19 cellular contexts compared by ENCODE assay signal in genomic region chr11:68179847-68180246, GRCh38. TPM values are rescaled to one million over a fixed set of nuclear protein-coding genes. Genes with fewer than 3 reads are reported as not detected.
A peak's percentile ranks its signal among the peaks of the same experiment; 100 is the strongest.
DNase-seq lines count a peak whose midpoint lies in the region; ATAC-seq, FAIRE-seq and TF ChIP-seq lines count a peak whose summit lies in the region.
"Had no signal": no experiment of that assay in that cellular context is flagged by ENCODE, and none has a peak within 500 bp of the region (broad histone marks: within the 10 kb centered on the region; RNA-seq: fewer than 3 reads in every experiment).

No MANE protein-coding gene starts in this region.

- H3K4me1 ChIP-seq in HepG2 (ENCODE audit: insufficient read depth, low read length), result no peaks in the 10 kb centered on the region
- H3K4me1 ChIP-seq in right lobe of liver, result no peaks in the 10 kb centered on the region
- no peaks in the 10 kb centered on the region for H3K4me1 ChIP-seq in H1 (replicated peaks in 1 of 4; ENCODE audit: control insufficient read depth in 3 of 4, insufficient read depth in 4 of 4, low read length in 3 of 4)

- no peak overlapping the region for H2BK120ac ChIP-seq in H1 (replicated peaks; ENCODE audit: low read depth, low read length)

- H3K4me3 ChIP-seq in HepG2 (replicated peaks in 1 of 3; ENCODE audit: insufficient read depth in 1 of 3, low read depth in 2 of 3, low read length in 3 of 3), result no peak overlapping the region
- no peak overlapping the region for H3K4me3 ChIP-seq in right lobe of liver
- no peak overlapping the region for H3K4me3 ChIP-seq in H1 (ENCODE audit: extremely low read depth in 1 of 4, insufficient read depth in 2 of 4, low read depth in 3 of 4, low read length in 4 of 4)

- H3K23me2 ChIP-seq in H1 (ENCODE audit: low read depth, low read length), result no peaks in the 10 kb centered on the region

- H3K36me3 Mint-ChIP-seq in WTC11, result peaks cover 37% of the 10 kb centered on the region
- peaks cover 15% of the 10 kb centered on the region for H3K36me3 Mint-ChIP-seq in activated CD4-positive, alpha-beta memory T cell treated with anti-CD3 and anti-CD28 coated beads, Interleukin-2, amount 10 ng/mL, durations not matched to agents 7 days and 5 days (ENCODE audit: low read depth)

- H2BK5ac ChIP-seq in H1 (ENCODE audit: low read depth, low read length), result no peak overlapping the region

- H2BK20ac ChIP-seq in H1 (ENCODE audit: low read length), result no peak overlapping the region

- no peak for FAIRE-seq in HepG2 (lab: Jason Lieb, UNC)
- FAIRE-seq in H1 (lab: Jason Lieb, UNC), result peak; percentile 19
- FAIRE-seq: GM12892 had no signal

- H4K20me1 ChIP-seq in HepG2 (ENCODE audit: insufficient read depth, low read length) (no peaks in the 10 kb centered on the region), H1 (replicated peaks in 1 of 2; ENCODE audit: control insufficient read depth in 1 of 2, insufficient read depth in 2 of 2, low read length in 2 of 2) (no peaks in the 10 kb centered on the region)

- TF ChIP-seq POLR2A in HepG2 (IDR thresholded peaks at IDR 0.05; ENCODE audit: insufficient read depth in 1 of 2, low read depth in 2 of 2, low read length in 2 of 2), result no peak
- TF ChIP-seq POLR2A in right lobe of liver (IDR thresholded peaks at IDR 0.05), result no peak
- no peak for TF ChIP-seq POLR2A in H1 (IDR thresholded peaks at IDR 0.05; ENCODE audit: control extremely low read depth in 1 of 2, low read depth in 2 of 2, low read length in 2 of 2)

- intact Hi-C loops in HepG2 (cut with micrococcal nuclease; ENCODE audit: unreplicated experiment) (no loop called here), right lobe of liver (cut with DNase I) (no loop called here)

- H4K91ac ChIP-seq in H1 (replicated peaks; ENCODE audit: insufficient read length, low read length), result no peak overlapping the region

- H3K23ac ChIP-seq in H1 (ENCODE audit: insufficient read length), result no peak overlapping the region

- H3K36me3 ChIP-seq in HepG2 (replicated peaks in 1 of 2; ENCODE audit: control insufficient read depth in 1 of 2, insufficient read depth in 2 of 2, low read length in 2 of 2), result peaks cover 10 to 45% of the 10 kb centered on the region in 2 experiments
- H3K36me3 ChIP-seq in right lobe of liver, result peaks cover 0 to 40% (median 8%) of the 10 kb centered on the region in 4 donors
- peaks cover 8 to 48% (median 14%) of the 10 kb centered on the region in 4 experiments for H3K36me3 ChIP-seq in H1 (ENCODE audit: control insufficient read depth in 2 of 4, insufficient read depth in 4 of 4, low read length in 3 of 4)

- H3K27me3 Mint-ChIP-seq in WTC11 (ENCODE audit: low read depth), result no peaks in the 10 kb centered on the region
- H3K27me3 Mint-ChIP-seq in activated CD4-positive, alpha-beta memory T cell treated with anti-CD3 and anti-CD28 coated beads, Interleukin-2, amount 10 ng/mL, durations not matched to agents 7 days and 5 days, result no peaks in the 10 kb centered on the region
- H3K27me3 Mint-ChIP-seq: CD4-positive, alpha-beta memory T cell had no signal

- H3K4me3 Mint-ChIP-seq in WTC11, result no peak overlapping the region
- H3K4me3 Mint-ChIP-seq in activated CD4-positive, alpha-beta memory T cell treated with anti-CD3 and anti-CD28 coated beads, Interleukin-2, amount 10 ng/mL, durations not matched to agents 7 days and 5 days, result no peak overlapping the region
- H3K4me3 Mint-ChIP-seq: CD4-positive, alpha-beta memory T cell had no signal

- H3K4ac ChIP-seq in H1 (replicated peaks; ENCODE audit: insufficient read length, low read depth, low read length), result no peak overlapping the region

- H3K79me2 ChIP-seq in HepG2 (ENCODE audit: insufficient read depth, low read length) (peaks cover 1% of the 10 kb centered on the region), H1 (ENCODE audit: control insufficient read depth in 1 of 2, insufficient read depth in 2 of 2, low read length in 2 of 2) (no peaks in the 10 kb centered on the region)

- no peak overlapping the region for H3K18ac ChIP-seq in H1 (ENCODE audit: extremely low read depth, low read length)

- WGBS in HepG2 (ENCODE audit: low lambda C conversion rate), result 98% methylated on average over 2 of the region's 2 CpGs
- 94% methylated on average over 2 of the region's 2 CpGs for WGBS in right lobe of liver (ENCODE audit: insufficient coverage, low coverage, low lambda C conversion rate, missing lambda C conversion rate)
- 97% methylated on average over 2 of the region's 2 CpGs; no CpG with 5 or more reads in 1 of the 2 experiments for WGBS in H1 (ENCODE audit: extremely low coverage in 1 of 2, insufficient coverage in 1 of 2, insufficient read length in 1 of 2, insufficient replicate concordance in 2 of 2, low coverage in 1 of 2, low lambda C conversion rate in 2 of 2, missing lambda C conversion rate in 1 of 2), 2 experiments

- DNase-seq in HepG2 (ENCODE audit: low spot score) (no peak), right lobe of liver (no peak), WTC11 (ENCODE audit: low spot score) (no peak), H1 (ENCODE audit: low read depth in 1 of 2, low spot score in 2 of 2) (no peak), NAMALWA (ENCODE audit: low spot score) (no peak)
- no peak for DNase-seq in activated CD4-positive, alpha-beta memory T cell treated with anti-CD3 and anti-CD28 coated beads, Interleukin-2, amount 10 ng/mL, durations not matched to agents 7 days and 5 days
- DNase-seq: 8988T; C1 segment of cervical spinal cord; Calu3; CD4-positive, alpha-beta memory T cell; COR-L47; DMS53; DMS79 treated with DMSO at 0.1 percent for 48 hours; GF-D8; GOT3; H7; HCEC 1CT had no signal

- POLR2A ChIA-PET in HepG2 (lab: Yijun Ruan, JAX), result no interaction called here
- POLR2A ChIA-PET in WTC11 (lab: Charles Lee), result no interaction called here
- POLR2A ChIA-PET in H1 (lab: Charles Lee; ENCODE audit: partially characterized antibody), result interaction anchor here (0.9 to 1.4 kb wide), 2 partner anchors 10 to 29 kb away, joined by 4 to 8 read pairs; no protein-coding TSS in a partner anchor
- POLR2A ChIA-PET in activated CD4-positive, alpha-beta memory T cell treated with anti-CD3 and anti-CD28 coated beads, Interleukin-2, amount 10 ng/mL, durations not matched to agents 7 days and 5 days (lab: Charles Lee), result no interaction called here

- no peak overlapping the region for H4K5ac ChIP-seq in H1 (ENCODE audit: insufficient read length, low read depth, low read length)

- H3K4me2 ChIP-seq in HepG2 (ENCODE audit: low read depth, low read length) (no peak overlapping the region), H1 (ENCODE audit: insufficient read depth in 1 of 2, low read depth in 2 of 2, low read length in 2 of 2) (no peak overlapping the region)

- H2BK15ac ChIP-seq in H1 (ENCODE audit: low read length), result no peak overlapping the region

- no peak overlapping the region for H4K8ac ChIP-seq in H1 (ENCODE audit: extremely low read depth, insufficient read depth, low read length)

- H3K9me3 ChIP-seq in HepG2 (ENCODE audit: low read length) (no peaks in the 10 kb centered on the region), right lobe of liver (no peaks in the 10 kb centered on the region), H1 (ENCODE audit: insufficient read depth in 2 of 2, low read depth in 1 of 2, low read length in 1 of 2) (no peaks in the 10 kb centered on the region)

- in situ Hi-C loops in HepG2 (cut with HindIII; ENCODE audit: extremely low pct_ligation_motif_present, low pct_unique_long_range_greater_than_20kb), result no loop called here

- H3K27ac Mint-ChIP-seq in WTC11, result peak overlapping the region; percentile 64
- no peak overlapping the region for H3K27ac Mint-ChIP-seq in activated CD4-positive, alpha-beta memory T cell treated with anti-CD3 and anti-CD28 coated beads, Interleukin-2, amount 10 ng/mL, durations not matched to agents 7 days and 5 days
- H3K27ac Mint-ChIP-seq: CD4-positive, alpha-beta memory T cell had no signal

- H2BK12ac ChIP-seq in H1 (ENCODE audit: low read depth, low read length), result no peak overlapping the region

- ATAC-seq in HepG2, result no peak
- no peak for ATAC-seq in right lobe of liver
- ATAC-seq in WTC11, result no peak
- ATAC-seq in GM21529 (IDR thresholded peaks at IDR 0.05; ENCODE audit: unreplicated experiment), result no peak

- peaks cover 15% of the 10 kb centered on the region for H3K4me1 Mint-ChIP-seq in WTC11
- no peaks in the 10 kb centered on the region for H3K4me1 Mint-ChIP-seq in activated CD4-positive, alpha-beta memory T cell treated with anti-CD3 and anti-CD28 coated beads, Interleukin-2, amount 10 ng/mL, durations not matched to agents 7 days and 5 days
- H3K4me1 Mint-ChIP-seq: CD4-positive, alpha-beta memory T cell had no signal

- H3K27me3 ChIP-seq in HepG2 (ENCODE audit: control insufficient read depth in 1 of 2, insufficient read depth in 2 of 2, low read length in 2 of 2) (no peaks in the 10 kb centered on the region), right lobe of liver (no peaks in the 10 kb centered on the region), H1 (replicated peaks in 1 of 4; ENCODE audit: control insufficient read depth in 3 of 4, extremely low read depth in 1 of 4, insufficient read depth in 3 of 4, low read length in 3 of 4) (no peaks in the 10 kb centered on the region)

- no peak overlapping the region for H2AK5ac ChIP-seq in H1 (ENCODE audit: low read depth, low read length)

- no peak overlapping the region for H3K9ac ChIP-seq in HepG2 (ENCODE audit: insufficient read depth, low read depth, low read length)
- H3K9ac ChIP-seq in H1 (replicated peaks in 1 of 4; ENCODE audit: extremely low read depth in 1 of 4, low read depth in 3 of 4, low read length in 3 of 4), result no peak overlapping the region

- TF ChIP-seq RAD21 in HepG2 (CRISPR knock-in tag; IDR thresholded peaks at IDR 0.05) (no peak), H1 (IDR thresholded peaks at IDR 0.05 in 1 of 2, conservative IDR thresholded peaks at IDR 0.05 in 1 of 2; ENCODE audit: low read depth in 2 of 2, low read length in 2 of 2) (no peak)

- H3K9me3 Mint-ChIP-seq in WTC11, result no peaks in the 10 kb centered on the region
- no peaks in the 10 kb centered on the region for H3K9me3 Mint-ChIP-seq in activated CD4-positive, alpha-beta memory T cell treated with anti-CD3 and anti-CD28 coated beads, Interleukin-2, amount 10 ng/mL, durations not matched to agents 7 days and 5 days
- H3K9me3 Mint-ChIP-seq: CD4-positive, alpha-beta memory T cell had no signal

- CTCF ChIA-PET in HepG2 (lab: Yijun Ruan, JAX; ENCODE audit: low intra/inter-chr PET ratio, low total read pairs), result no interaction called here
- CTCF ChIA-PET in WTC11 (lab: Charles Lee), result interaction anchor here (0.5 to 1.6 kb wide), 6 partner anchors 24 to 119 kb away, joined by 3 to 7 read pairs (median 4); no protein-coding TSS in a partner anchor
- CTCF ChIA-PET in H1 (lab: Charles Lee; ENCODE audit: partially characterized antibody), result interaction anchor here (0.9 to 1.4 kb wide), 4 partner anchors 25 to 114 kb away, joined by 3 to 4 read pairs (median 4); no protein-coding TSS in a partner anchor
- CTCF ChIA-PET in activated CD4-positive, alpha-beta memory T cell treated with anti-CD3 and anti-CD28 coated beads, Interleukin-2, amount 10 ng/mL, durations not matched to agents 7 days and 5 days (lab: Charles Lee), result no interaction called here

- TF ChIP-seq EP300 in HepG2 (IDR thresholded peaks at IDR 0.05; ENCODE audit: low read depth in 2 of 2, low read length in 2 of 2) (no peak), HepG2 (CRISPR knock-in tag; IDR thresholded peaks at IDR 0.05; ENCODE audit: borderline replicate concordance) (no peak), H1 (IDR thresholded peaks at IDR 0.05; ENCODE audit: borderline replicate concordance in 1 of 2, low read depth in 2 of 2, low read length in 2 of 2) (no peak)

- no peaks in the 10 kb centered on the region; the same call in 1 of the 2 replicates for H3K79me1 ChIP-seq in H1 (ENCODE audit: low read depth, low read length)

- no TSS peak for BruUV-seq in HepG2 (replicated peaks; lab: Mats Ljungman, UMichigan)

- H3K56ac ChIP-seq in H1 (replicated peaks; ENCODE audit: insufficient read length, low read depth, low read length), result no peak overlapping the region

- no peak overlapping the region for H3K27ac ChIP-seq in HepG2 (ENCODE audit: extremely low read length, insufficient read depth, low read length)
- H3K27ac ChIP-seq in right lobe of liver, result no peak overlapping the region
- H3K27ac ChIP-seq in H1 (ENCODE audit: low read depth, low read length), result no peak overlapping the region

- H2AFZ ChIP-seq in HepG2 (ENCODE audit: low read length), result no peak overlapping the region
- no peak overlapping the region for H2AFZ ChIP-seq in H1 (ENCODE audit: low read length)

- TF ChIP-seq CTCF in HepG2 (CRISPR knock-in tag; IDR thresholded peaks at IDR 0.05) (no peak), right lobe of liver (IDR thresholded peaks at IDR 0.05) (no peak), WTC11 (IDR thresholded peaks at IDR 0.05) (no peak), H1 (IDR thresholded peaks at IDR 0.05; ENCODE audit: control extremely low read depth in 1 of 3, insufficient read depth in 1 of 3, low read depth in 1 of 3, low read length in 3 of 3) (no peak)

- no peak overlapping the region for H3K14ac ChIP-seq in H1 (ENCODE audit: insufficient read length)

RNA-seq across cellular contexts. Expression of gene KMT5B, which starts 33.2 kb away (rescaled TPM):
- 23.7 and 32.5 TPM in 2 replicates for total RNA-seq in HepG2 (2016; rRNA removed; fragmentation: Illumina TruSeq; extraction: Trizol)
- 14.5 and 15.9 TPM in 2 replicates for total RNA-seq in HepG2 (2016; cell fraction: cytosol; rRNA removed; fragmentation: Illumina TruSeq; extraction: Trizol; ENCODE audit: low read depth)
- total RNA-seq in HepG2 (2016; cell fraction: insoluble cytoplasmic fraction; rRNA removed; fragmentation: Illumina TruSeq; extraction: Trizol), result 25.4 and 32.9 TPM in 2 replicates
- 24.7 and 24.9 TPM in 2 replicates for total RNA-seq in HepG2 (2016; cell fraction: membrane; rRNA removed; fragmentation: Illumina TruSeq; extraction: Trizol)
- total RNA-seq in HepG2 (2016; cell fraction: nucleus; rRNA removed; fragmentation: Illumina TruSeq; extraction: Trizol), result 23.0 and 26.3 TPM in 2 replicates
- 14.4 and 17.6 TPM in 2 replicates for polyA plus RNA-seq in HepG2 (2011; rRNA removed)
- polyA plus RNA-seq in HepG2 (2011; cell fraction: cytosol; rRNA removed), result 7.2 and 11.1 TPM in 2 replicates
- 15.9 and 23.4 TPM in 2 replicates for polyA plus RNA-seq in HepG2 (2011; cell fraction: nucleus; rRNA removed)
- 30.8 and 38.6 TPM in 2 replicates for polyA plus RNA-seq in HepG2 (2012)
- polyA plus RNA-seq in HepG2 (2016; cell fraction: cytosol; fragmentation: Illumina TruSeq; extraction: Trizol; ENCODE audit: low read depth), result 7.4 and 9.2 TPM in 2 replicates
- 29.4 and 31.2 TPM in 2 replicates for polyA plus RNA-seq in HepG2 (2016; cell fraction: insoluble cytoplasmic fraction; fragmentation: Illumina TruSeq; extraction: Trizol; ENCODE audit: low read depth)
- polyA plus RNA-seq in HepG2 (2016; cell fraction: membrane; fragmentation: Illumina TruSeq; extraction: Trizol; ENCODE audit: low read depth), result 16.3 and 18.5 TPM in 2 replicates
- polyA plus RNA-seq in HepG2 (2016; cell fraction: nucleus; fragmentation: Illumina TruSeq; extraction: Trizol; ENCODE audit: insufficient read depth, low read depth), result 29.1 and 30.5 TPM in 2 replicates
- 13.3 and 14.0 TPM in 2 replicates for polyA minus RNA-seq in HepG2 (2011; rRNA and poly(A)+ RNA removed; ENCODE audit: low replicate concordance)
- polyA minus RNA-seq in HepG2 (2011; cell fraction: cytosol; rRNA and poly(A)+ RNA removed), result 13.9 TPM in 2 replicates
- polyA minus RNA-seq in HepG2 (2011; cell fraction: nucleus; rRNA and poly(A)+ RNA removed), result 47.9 and 58.2 TPM in 2 replicates
- 10 to 100 TPM; 14.3 to 25.9 (median 17.6) TPM for total RNA-seq in right lobe of liver
- total RNA-seq in WTC11 (2021), result 39.3 to 43.8 TPM (median 39.8 TPM) in 3 replicates
- 37.5 and 40.8 TPM in 2 replicates for total RNA-seq in H1 (2021; fragmentation: NEBNext Ultra II Directional; extraction: Animal tissue kit (Norgen Biotek cat#: 25700))
- polyA plus RNA-seq in H1 (2011; rRNA removed), result 8.5 and 11.0 TPM in 2 replicates
- polyA plus RNA-seq in H1 (2011; cell fraction: cytosol; rRNA removed), result 18.2 TPM
- polyA plus RNA-seq in H1 (2011; cell fraction: nucleus; rRNA removed), result 8.2 TPM
- polyA plus RNA-seq in H1 (2012, experiment 1 of 2), result 28.2 to 39.3 TPM (median 33.1 TPM) in 4 replicates
- 2.3 TPM for polyA plus RNA-seq in H1 (2012, experiment 2 of 2)
- polyA plus RNA-seq in H1 (2013, experiment 1 of 2), result 23.7 TPM
- polyA plus RNA-seq in H1 (2013, experiment 2 of 2), result 24.4 TPM
- polyA minus RNA-seq in H1 (2011; rRNA and poly(A)+ RNA removed), result 15.2 and 17.7 TPM in 2 replicates
- 20.6 TPM for polyA minus RNA-seq in H1 (2011; cell fraction: cytosol; rRNA and poly(A)+ RNA removed)
- 22.0 TPM for polyA minus RNA-seq in H1 (2011; cell fraction: nucleus; rRNA and poly(A)+ RNA removed)
- total RNA-seq in activated CD4-positive, alpha-beta memory T cell treated with anti-CD3 and anti-CD28 coated beads, Interleukin-2, amount 10 ng/mL, durations not matched to agents 7 days and 5 days, result 10 to 100 TPM; 25.7 to 28.0 TPM

RNA-seq across cellular contexts. Expression of gene CHKA, which starts 58.7 kb away (rescaled TPM):
- total RNA-seq in HepG2 (2016; rRNA removed; fragmentation: Illumina TruSeq; extraction: Trizol) (83.6 and 92.7 TPM in 2 replicates), right lobe of liver (10 to 100 TPM; 15.1 to 35.8 (median 28.5) TPM), WTC11 (2021) (62.6 to 76.1 TPM (median 64.0 TPM) in 3 replicates)
- 19.2 and 23.2 TPM in 2 replicates for total RNA-seq in HepG2 (2016; cell fraction: cytosol; rRNA removed; fragmentation: Illumina TruSeq; extraction: Trizol; ENCODE audit: low read depth)
- 87.5 and 87.8 TPM in 2 replicates for total RNA-seq in HepG2 (2016; cell fraction: insoluble cytoplasmic fraction; rRNA removed; fragmentation: Illumina TruSeq; extraction: Trizol)
- 52.5 and 57.2 TPM in 2 replicates for total RNA-seq in HepG2 (2016; cell fraction: membrane; rRNA removed; fragmentation: Illumina TruSeq; extraction: Trizol)
- total RNA-seq in HepG2 (2016; cell fraction: nucleus; rRNA removed; fragmentation: Illumina TruSeq; extraction: Trizol), result 127 and 148 TPM in 2 replicates
- polyA plus RNA-seq in HepG2 (2011; rRNA removed) (61.1 and 71.6 TPM in 2 replicates), H1 (2011; rRNA removed) (56.1 and 61.2 TPM in 2 replicates)
- polyA plus RNA-seq in HepG2 (2011; cell fraction: cytosol; rRNA removed), result 53.1 and 55.7 TPM in 2 replicates
- polyA plus RNA-seq in HepG2 (2011; cell fraction: nucleus; rRNA removed), result 87.9 and 97.8 TPM in 2 replicates
- 57.3 and 69.6 TPM in 2 replicates for polyA plus RNA-seq in HepG2 (2012)
- 17.1 and 18.4 TPM in 2 replicates for polyA plus RNA-seq in HepG2 (2016; cell fraction: cytosol; fragmentation: Illumina TruSeq; extraction: Trizol; ENCODE audit: low read depth)
- 91.8 and 101 TPM in 2 replicates for polyA plus RNA-seq in HepG2 (2016; cell fraction: insoluble cytoplasmic fraction; fragmentation: Illumina TruSeq; extraction: Trizol; ENCODE audit: low read depth)
- 34.6 and 36.0 TPM in 2 replicates for polyA plus RNA-seq in HepG2 (2016; cell fraction: membrane; fragmentation: Illumina TruSeq; extraction: Trizol; ENCODE audit: low read depth)
- 309 and 329 TPM in 2 replicates for polyA plus RNA-seq in HepG2 (2016; cell fraction: nucleus; fragmentation: Illumina TruSeq; extraction: Trizol; ENCODE audit: insufficient read depth, low read depth)
- polyA minus RNA-seq in HepG2 (2011; rRNA and poly(A)+ RNA removed; ENCODE audit: low replicate concordance), result 46.2 and 97.9 TPM in 2 replicates
- polyA minus RNA-seq in HepG2 (2011; cell fraction: cytosol; rRNA and poly(A)+ RNA removed), result 41.1 and 41.4 TPM in 2 replicates
- polyA minus RNA-seq in HepG2 (2011; cell fraction: nucleus; rRNA and poly(A)+ RNA removed), result 84.0 and 96.3 TPM in 2 replicates
- 86.6 and 88.6 TPM in 2 replicates for total RNA-seq in H1 (2021; fragmentation: NEBNext Ultra II Directional; extraction: Animal tissue kit (Norgen Biotek cat#: 25700))
- polyA plus RNA-seq in H1 (2011; cell fraction: cytosol; rRNA removed), result 62.7 TPM
- polyA plus RNA-seq in H1 (2011; cell fraction: nucleus; rRNA removed), result 96.7 TPM
- 56.0 to 72.8 TPM (median 59.6 TPM) in 4 replicates for polyA plus RNA-seq in H1 (2012, experiment 1 of 2)
- polyA plus RNA-seq in H1 (2012, experiment 2 of 2), result 46.0 TPM
- polyA plus RNA-seq in H1 (2013, experiment 1 of 2), result 42.8 TPM
- 38.7 TPM for polyA plus RNA-seq in H1 (2013, experiment 2 of 2)
- polyA minus RNA-seq in H1 (2011; rRNA and poly(A)+ RNA removed), result 65.2 and 77.4 TPM in 2 replicates
- polyA minus RNA-seq in H1 (2011; cell fraction: cytosol; rRNA and poly(A)+ RNA removed), result 39.8 TPM
- polyA minus RNA-seq in H1 (2011; cell fraction: nucleus; rRNA and poly(A)+ RNA removed), result 69.2 TPM
- 1 to 10 TPM; 3.0 to 3.1 TPM for total RNA-seq in activated CD4-positive, alpha-beta memory T cell treated with anti-CD3 and anti-CD28 coated beads, Interleukin-2, amount 10 ng/mL, durations not matched to agents 7 days and 5 days

Comparison
In these comparisons a context has a peak if more than half of its experiments do, and no peak if none do; other contexts are left out.
1. CTCF ChIA-PET loops: an anchor here in WTC11 (0.5 to 1.6 kb wide) and H1 (0.9 to 1.4 kb wide); none called in HepG2 and activated CD4-positive, alpha-beta memory T cell treated with anti-CD3 and anti-CD28 coated beads, Interleukin-2, amount 10 ng/mL, durations not matched to agents 7 days and 5 days.